In genomic region chr19:18596752-18597157, GRCh38 we compare ENCODE assay signal across 9 cellular contexts. TPM values are rescaled to one million over a fixed set of nuclear protein-coding genes. Genes with fewer than 3 reads are reported as not detected.
DNase-seq lines count a peak whose midpoint lies in the region; ATAC-seq and TF ChIP-seq lines count a peak whose summit lies in the region.
"Had no signal": no experiment of that assay in that cellular context is flagged by ENCODE, and none has a peak within 500 bp of the region (broad histone marks: within the 10 kb centered on the region; RNA-seq: fewer than 3 reads in every experiment).

No MANE protein-coding gene starts in this region.

- no peak for ATAC-seq in activated CD4-positive, alpha-beta T cell treated with anti-CD3 and anti-CD28 coated beads for 36 hours
- ATAC-seq in HG02852 (IDR thresholded peaks at IDR 0.05; ENCODE audit: unreplicated experiment) (no peak), gastroesophageal sphincter (no peak)

- POLR2A ChIA-PET in activated CD4-positive, alpha-beta T cell treated with anti-CD3 and anti-CD28 coated beads for 36 hours (lab: Charles Lee) = interaction anchor here (0.6 kb wide), 1 partner anchor 235 kb away, joined by 3 read pairs; no protein-coding TSS in a partner anchor

- H3K4me1 Mint-ChIP-seq in activated CD4-positive, alpha-beta T cell treated with anti-CD3 and anti-CD28 coated beads for 36 hours = peaks cover 12% of the 10 kb centered on the region
- peaks cover 2% of the 10 kb centered on the region for H3K4me1 Mint-ChIP-seq in glutamatergic neuron (ENCODE audit: low read depth, unreplicated experiment)

- no peaks in the 10 kb centered on the region for H3K9me3 ChIP-seq in NT2/D1 (ENCODE audit: insufficient read depth, low read length)
- H3K9me3 ChIP-seq in stomach = no peaks in the 10 kb centered on the region
- H3K9me3 ChIP-seq in gastroesophageal sphincter = no peaks in the 10 kb centered on the region

- no peak overlapping the region for H3K4me3 Mint-ChIP-seq in activated CD4-positive, alpha-beta T cell treated with anti-CD3 and anti-CD28 coated beads for 36 hours
- no peak overlapping the region for H3K4me3 Mint-ChIP-seq in glutamatergic neuron (ENCODE audit: unreplicated experiment)

- H3K27ac ChIP-seq in stomach = no peak overlapping the region
- no peak overlapping the region for H3K27ac ChIP-seq in gastroesophageal sphincter

- DNase-seq in activated CD4-positive, alpha-beta T cell treated with anti-CD3 and anti-CD28 coated beads for 36 hours = peak; percentile 49
- DNase-seq in activated CD4-positive, alpha-beta T cell treated with anti-CD3 and anti-CD28 coated beads for 1 hour = no peak
- DNase-seq in NT2/D1 (ENCODE audit: low read depth, low spot score) (no peak), glutamatergic neuron (peak; percentile 68), stomach (peak; percentile 67), GDM1 (lab: John Stamatoyannopoulos, UW) (no peak)

- peaks cover 3% of the 10 kb centered on the region for H3K27me3 Mint-ChIP-seq in activated CD4-positive, alpha-beta T cell treated with anti-CD3 and anti-CD28 coated beads for 36 hours
- H3K27me3 Mint-ChIP-seq in glutamatergic neuron (ENCODE audit: unreplicated experiment) = peaks cover 12% of the 10 kb centered on the region

- H3K4me1 ChIP-seq in NT2/D1 (ENCODE audit: insufficient read depth, insufficient read length) (peaks cover 19% of the 10 kb centered on the region), stomach (peaks cover 17 to 30% (median 23%) of the 10 kb centered on the region in 4 donors), gastroesophageal sphincter (peaks cover 2 to 23% (median 14%) of the 10 kb centered on the region in 3 donors)

- WGBS in stomach, 5 donors = 4 to 21% (median 19%) methylated on average over 21 of the region's 21 CpGs
- WGBS in gastroesophageal sphincter (ENCODE audit: low coverage in 1 of 2), 2 donors = 20 to 40% methylated on average over 1 to 10 of the region's 21 CpGs

- TF ChIP-seq CTCF in glutamatergic neuron (IDR thresholded peaks at IDR 0.05; ENCODE audit: partially characterized antibody, unreplicated experiment) (no peak), stomach (IDR thresholded peaks at IDR 0.05) (no peak), gastroesophageal sphincter (IDR thresholded peaks at IDR 0.05) (no peak)

- H3K9ac ChIP-seq in NT2/D1 (ENCODE audit: insufficient read length, low read depth) = peak overlapping the region; percentile 37

- no peak for TF ChIP-seq POLR2A in stomach (IDR thresholded peaks at IDR 0.05)
- no peak for TF ChIP-seq POLR2A in gastroesophageal sphincter (IDR thresholded peaks at IDR 0.05)

- H3K4me3 ChIP-seq in NT2/D1 (ENCODE audit: insufficient read length, low read depth) (no peak overlapping the region), stomach (no peak overlapping the region), gastroesophageal sphincter (no peak overlapping the region)

- H3K9me3 Mint-ChIP-seq in activated CD4-positive, alpha-beta T cell treated with anti-CD3 and anti-CD28 coated beads for 36 hours (ENCODE audit: low read depth) = no peaks in the 10 kb centered on the region
- peaks cover 10% of the 10 kb centered on the region for H3K9me3 Mint-ChIP-seq in glutamatergic neuron (ENCODE audit: unreplicated experiment)

- TF ChIP-seq EP300 in stomach (IDR thresholded peaks at IDR 0.05) = no peak
- no peak for TF ChIP-seq EP300 in gastroesophageal sphincter (IDR thresholded peaks at IDR 0.05)

- CTCF ChIA-PET in activated CD4-positive, alpha-beta T cell treated with anti-CD3 and anti-CD28 coated beads for 36 hours (lab: Charles Lee) = interaction anchor here (0.9 kb wide), 1 partner anchor 56 kb away, joined by 3 read pairs; no protein-coding TSS in a partner anchor

- H3K27ac Mint-ChIP-seq in activated CD4-positive, alpha-beta T cell treated with anti-CD3 and anti-CD28 coated beads for 36 hours = no peak overlapping the region
- H3K27ac Mint-ChIP-seq in glutamatergic neuron (ENCODE audit: unreplicated experiment) = no peak overlapping the region

- H3K36me3 Mint-ChIP-seq in activated CD4-positive, alpha-beta T cell treated with anti-CD3 and anti-CD28 coated beads for 36 hours (ENCODE audit: low read depth) = no peaks in the 10 kb centered on the region
- H3K36me3 Mint-ChIP-seq in glutamatergic neuron (ENCODE audit: unreplicated experiment) = no peaks in the 10 kb centered on the region

- intact Hi-C loops in activated CD4-positive, alpha-beta T cell treated with anti-CD3 and anti-CD28 coated beads for 36 hours (cut with DNase I, micrococcal nuclease) = loop anchor here (5.0 to 10.0 kb wide), 2 partner anchors 188 to 196 kb away; partner anchors contain the start of gene COMP (in 1 of the 2)
- intact Hi-C loops in stomach (cut with DNase I; ENCODE audit: low total_unique reads) = no loop called here

- H3K27me3 ChIP-seq in NT2/D1 (ENCODE audit: insufficient read depth, insufficient read length) = peaks cover 16% of the 10 kb centered on the region
- H3K27me3 ChIP-seq in stomach = peaks cover 0 to 70% (median 43%) of the 10 kb centered on the region in 3 donors
- peaks cover 40% of the 10 kb centered on the region for H3K27me3 ChIP-seq in gastroesophageal sphincter

- peaks cover 9% of the 10 kb centered on the region for H3K36me3 ChIP-seq in NT2/D1 (ENCODE audit: insufficient read depth, insufficient read length, low read length)
- peaks cover 0 to 6% (median 4%) of the 10 kb centered on the region in 4 donors for H3K36me3 ChIP-seq in stomach
- peaks cover 0 to 8% of the 10 kb centered on the region in 2 donors for H3K36me3 ChIP-seq in gastroesophageal sphincter

RNA-seq across cellular contexts. Expression of gene REX1BD, which starts 8.2 kb away (rescaled TPM):
- 10 to 100 TPM; 47.8 to 81.3 TPM for total RNA-seq in activated CD4-positive, alpha-beta T cell treated with anti-CD3 and anti-CD28 coated beads for 36 hours
- total RNA-seq in glutamatergic neuron (ENCODE audit: unreplicated experiment) (54.3 TPM), stomach (100 to 1,000 TPM in 2 of 5 donors, 10 to 100 TPM in 3; 15.6 to 483 (median 85.3) TPM), gastroesophageal sphincter (10 to 100 TPM; 64.8 to 72.6 (median 68.6) TPM)
- 100 to 1,000 TPM; 110 to 204 (median 118) TPM for polyA plus RNA-seq in stomach

RNA-seq across cellular contexts. Expression of gene CRLF1, which starts 9.8 kb away (rescaled TPM):
- total RNA-seq in activated CD4-positive, alpha-beta T cell treated with anti-CD3 and anti-CD28 coated beads for 36 hours = not detected
- 55.3 TPM for total RNA-seq in glutamatergic neuron (ENCODE audit: unreplicated experiment)
- total RNA-seq in stomach = 10 to 100 TPM in 1 of 5 donors, 1 to 10 TPM in 3, not detected in 1; 2.6 to 12.6 (median 5.6) TPM
- 10 to 100 TPM; 12.3 to 15.9 (median 14.2) TPM for polyA plus RNA-seq in stomach
- 10 to 100 TPM; 10.9 to 67.4 (median 42.7) TPM for total RNA-seq in gastroesophageal sphincter

RNA-seq across cellular contexts. Expression of gene TMEM59L, which starts 15.9 kb away (rescaled TPM):
- under 1 TPM in 1 of 2 experiments, not detected in 1; 0.11 TPM for total RNA-seq in activated CD4-positive, alpha-beta T cell treated with anti-CD3 and anti-CD28 coated beads for 36 hours
- 92.3 TPM for total RNA-seq in glutamatergic neuron (ENCODE audit: unreplicated experiment)
- 1 to 10 TPM in 2 of 5 donors, not detected in 3; 1.8 to 4.7 TPM for total RNA-seq in stomach
- polyA plus RNA-seq in stomach = 1 to 10 TPM in 1 of 3 donors, under 1 TPM in 1, not detected in 1; 0.25 to 3.7 TPM
- 1 to 10 TPM in 3 of 4 donors, under 1 TPM in 1; 0.96 to 4.0 (median 2.0) TPM for total RNA-seq in gastroesophageal sphincter
- total RNA-seq: mononuclear cell had no signal

RNA-seq across cellular contexts. Expression of gene UBA52, which starts 25.1 kb away (rescaled TPM):
- total RNA-seq in activated CD4-positive, alpha-beta T cell treated with anti-CD3 and anti-CD28 coated beads for 36 hours = 1,000 to 10,000 TPM; 1,703 to 2,296 TPM
- 826 TPM for total RNA-seq in glutamatergic neuron (ENCODE audit: unreplicated experiment)
- total RNA-seq in stomach = 100 to 1,000 TPM in 4 of 5 donors, 10 to 100 TPM in 1; 84.3 to 596 (median 358) TPM
- polyA plus RNA-seq in stomach = 1,000 to 10,000 TPM; 1,291 to 1,681 (median 1,311) TPM
- total RNA-seq in gastroesophageal sphincter = 100 to 1,000 TPM; 371 to 644 (median 574) TPM

RNA-seq across cellular contexts. Expression of gene KXD1, which starts 39.1 kb away (rescaled TPM):
- 100 to 1,000 TPM; 121 to 170 TPM for total RNA-seq in activated CD4-positive, alpha-beta T cell treated with anti-CD3 and anti-CD28 coated beads for 36 hours
- total RNA-seq in glutamatergic neuron (ENCODE audit: unreplicated experiment) = 71.3 TPM
- 100 to 1,000 TPM in 2 of 5 donors, 10 to 100 TPM in 3; 30.8 to 513 (median 55.4) TPM for total RNA-seq in stomach
- 100 to 1,000 TPM in 1 of 3 donors, 10 to 100 TPM in 2; 71.0 to 131 (median 84.5) TPM for polyA plus RNA-seq in stomach
- total RNA-seq in gastroesophageal sphincter = 100 to 1,000 TPM; 130 to 137 (median 135) TPM

Comparison
In these comparisons a context has a peak if more than half of its experiments do, and no peak if none do; other contexts are left out.
1. DNase-seq: peak in activated CD4-positive, alpha-beta T cell treated with anti-CD3 and anti-CD28 coated beads for 36 hours (single experiment), glutamatergic neuron (single experiment) and stomach (single experiment); none in activated CD4-positive, alpha-beta T cell treated with anti-CD3 and anti-CD28 coated beads for 1 hour (single experiment), NT2/D1 (single experiment) and GDM1 (single experiment).
2. RNA of gene TMEM59L, which starts 15.9 kb away (total RNA-seq): 92.3 TPM in glutamatergic neuron (single experiment); 0.96 to 4.0 TPM in gastroesophageal sphincter, 1.8 to 4.7 TPM in stomach and 0.11 TPM in activated CD4-positive, alpha-beta T cell treated with anti-CD3 and anti-CD28 coated beads for 36 hours; every median in the first group is over 10 times any median in the second.